Comparison of ENCODE assay signal across 8 cellular contexts in the genomic region with DNA sequence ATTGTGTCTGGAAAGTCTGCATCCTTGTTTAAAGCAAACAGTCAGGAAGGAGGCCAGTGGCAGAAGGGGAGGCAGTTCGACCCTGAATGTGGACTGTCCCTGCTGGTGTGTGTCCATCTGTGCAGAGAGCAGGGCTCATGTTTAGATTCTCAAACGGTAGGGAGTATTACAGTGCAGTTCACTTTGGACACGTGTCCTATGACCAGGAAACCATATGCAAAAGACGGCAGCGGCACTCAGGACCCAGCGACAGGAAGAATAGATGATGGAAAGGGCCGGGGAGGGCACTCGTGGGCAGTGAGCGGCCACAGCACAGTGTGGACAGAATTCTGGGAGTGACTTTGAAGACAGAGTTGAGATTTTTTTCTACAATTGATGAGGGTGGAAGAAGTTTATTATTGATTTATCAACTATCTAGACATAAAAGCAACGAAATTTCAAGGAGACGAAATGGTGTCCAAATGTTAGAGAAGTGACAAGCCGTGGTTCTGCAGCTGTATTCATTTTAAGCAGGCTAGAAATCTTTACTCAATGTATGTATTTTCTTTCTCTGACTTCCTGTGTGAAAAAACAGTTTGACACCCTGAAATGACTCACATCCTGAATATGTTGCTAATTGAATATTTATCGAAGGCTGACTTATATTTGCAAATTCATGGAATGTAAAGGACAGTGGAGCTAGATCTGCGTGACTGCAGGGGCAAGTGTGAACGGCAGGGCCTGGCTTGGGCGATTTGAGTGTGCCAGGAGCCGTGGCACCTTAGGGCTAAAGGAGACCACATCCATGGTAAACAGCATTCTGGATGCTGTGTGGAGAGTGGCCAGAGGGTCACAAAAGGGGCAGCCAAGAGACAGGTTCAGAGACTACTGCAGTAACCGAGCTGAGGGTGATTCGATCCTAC.
DNase-seq lines count a peak whose midpoint lies in the region; ATAC-seq and TF ChIP-seq lines count a peak whose summit lies in the region.

No MANE protein-coding gene starts in this region.

- no peaks in the 10 kb centered on the region for H3K79me2 ChIP-seq in trophoblast cell (ENCODE audit: control insufficient read depth, insufficient read depth, low read length, poor library complexity)

- H2BK12ac ChIP-seq in trophoblast cell (ENCODE audit: low read length) = no peak overlapping the region

- peak; percentile 73 to 77 for ATAC-seq in activated CD4-positive, CD25-positive, alpha-beta regulatory T cell treated with anti-CD3 and anti-CD28 coated beads, Interleukin-2, amount 50 U/mL, for 24 hours

- no peaks in the 10 kb centered on the region for H3K27me3 ChIP-seq in MG63
- H3K27me3 ChIP-seq in trophoblast cell (ENCODE audit: insufficient read depth, low read length) = no peaks in the 10 kb centered on the region

- no CpG with 5 or more reads among the region's 19 CpGs for WGBS in trophoblast cell (ENCODE audit: extremely low coverage, insufficient coverage, insufficient read length)

- no peak overlapping the region for H3K4ac ChIP-seq in trophoblast cell (ENCODE audit: low read depth, low read length)

- peak overlapping the region; percentile 58 for H3K9ac ChIP-seq in trophoblast cell (ENCODE audit: low read length)

- DNase-seq in activated CD4-positive, CD25-positive, alpha-beta regulatory T cell (lab: John Stamatoyannopoulos, UW) = no peak
- peak; percentile 37 for DNase-seq in HCEC 1CT
- peak; percentile 50 for DNase-seq in MG63
- peak; percentile 10 for DNase-seq in astrocyte of the spinal cord (ENCODE audit: low read depth, low spot score)
- DNase-seq in trophoblast cell = peak in 1 of 2 donors; percentile 5
- DNase-seq in NCI-H2227 treated with DMSO at 0.1 percent for 48 hours (lab: John Stamatoyannopoulos, UW) = no peak
- DNase-seq in NCI-H1694 (lab: John Stamatoyannopoulos, UW) = no peak

- H4K91ac ChIP-seq in trophoblast cell (ENCODE audit: low read depth, low read length) = no peak overlapping the region

- no peak overlapping the region for H3K14ac ChIP-seq in trophoblast cell (ENCODE audit: low read length)

- H3K4me3 ChIP-seq in MG63 (no peak overlapping the region), astrocyte of the spinal cord (ENCODE audit: low read depth, low read length) (no peak overlapping the region), trophoblast cell (ENCODE audit: low read depth, low read length) (no peak overlapping the region)

- no peaks in the 10 kb centered on the region for H3K36me3 ChIP-seq in MG63
- H3K36me3 ChIP-seq in trophoblast cell (ENCODE audit: control insufficient read depth in 1 of 2, insufficient read depth in 2 of 2, low read length in 2 of 2) = no peaks in the 10 kb centered on the region

- H2AK5ac ChIP-seq in trophoblast cell (ENCODE audit: low read length) = no peak overlapping the region

- no peaks in the 10 kb centered on the region for H3K9me3 ChIP-seq in MG63
- H3K9me3 ChIP-seq in trophoblast cell (ENCODE audit: insufficient read depth, low read depth, low read length) = no peaks in the 10 kb centered on the region

- H3K27ac ChIP-seq in trophoblast cell (ENCODE audit: low read depth, low read length) = no peak overlapping the region

- no peak overlapping the region for H3K23ac ChIP-seq in trophoblast cell (ENCODE audit: low read length)

- H2BK120ac ChIP-seq in trophoblast cell (ENCODE audit: insufficient read depth, low read length, poor library complexity) = no peak overlapping the region

- no peak overlapping the region for H2BK5ac ChIP-seq in trophoblast cell (ENCODE audit: low read depth, low read length, poor library complexity)

- H3K79me1 ChIP-seq in trophoblast cell (ENCODE audit: low read length) = no peaks in the 10 kb centered on the region

- TF ChIP-seq CTCF in astrocyte of the spinal cord (IDR thresholded peaks at IDR 0.05; ENCODE audit: low read depth, low read length) = no peak

- H4K8ac ChIP-seq in trophoblast cell (ENCODE audit: low read depth, low read length) = no peak overlapping the region

- H2AFZ ChIP-seq in trophoblast cell (ENCODE audit: insufficient read depth, low read length, poor library complexity) = no peak overlapping the region

- in situ Hi-C loops in astrocyte of the spinal cord (cut with HindIII; ENCODE audit: low sequenced_read_pairs) = no loop called here

- no peak overlapping the region for H3K18ac ChIP-seq in trophoblast cell (ENCODE audit: low read length)

- H3K4me2 ChIP-seq in trophoblast cell (ENCODE audit: low read length) = peak overlapping the region; percentile 7

- H4K12ac ChIP-seq in trophoblast cell (ENCODE audit: low read depth, low read length) = no peak overlapping the region

- no peaks in the 10 kb centered on the region for H3K4me1 ChIP-seq in trophoblast cell (ENCODE audit: control insufficient read depth in 1 of 2, insufficient read depth in 2 of 2, low read length in 2 of 2)

Comparison
In these comparisons a context has a peak if more than half of its experiments do, and no peak if none do; other contexts are left out.
1. DNase-seq: peak in HCEC 1CT (single experiment), MG63 (single experiment) and astrocyte of the spinal cord (single experiment); none in activated CD4-positive, CD25-positive, alpha-beta regulatory T cell (0 of 4), NCI-H2227 treated with DMSO at 0.1 percent for 48 hours (single experiment) and NCI-H1694 (single experiment).